16 cellular contexts compared by ENCODE assay signal in genomic region chr2:8571792-8572499, GRCh38.
DNase-seq lines count a peak whose midpoint lies in the region; ATAC-seq lines count a peak whose summit lies in the region.
"Had no signal": no experiment of that assay in that cellular context is flagged by ENCODE, and none has a peak within 500 bp of the region (broad histone marks: within the 10 kb centered on the region; RNA-seq: fewer than 3 reads in every experiment).

No MANE protein-coding gene starts in this region.

- no peaks in the 10 kb centered on the region for H3K36me3 ChIP-seq in BLaER1 treated with 17β-estradiol and CSF1 and Interleukin-3, amounts not matched to agents 10 nM and 100 nM
- H3K36me3 ChIP-seq in mucosa of rectum (ENCODE audit: control insufficient read depth in 2 of 2, insufficient read depth in 2 of 2, low read length in 2 of 2): no peaks in the 10 kb centered on the region
- H3K36me3 ChIP-seq: HAP-1, SJCRH30 had no signal

- no peak for ATAC-seq in HG03565 (IDR thresholded peaks at IDR 0.05; ENCODE audit: unreplicated experiment)
- no peak for ATAC-seq in HG03571 (IDR thresholded peaks at IDR 0.05; ENCODE audit: unreplicated experiment)

- H3K27me3 ChIP-seq in BLaER1 treated with 17β-estradiol and CSF1 and Interleukin-3, amounts not matched to agents 10 nM and 100 nM: peaks cover 0 to 19% (median 0%) of the 10 kb centered on the region in 11 experiments; a peak in 7 of 22 replicates
- H3K27me3 ChIP-seq in mucosa of rectum (ENCODE audit: control insufficient read depth in 2 of 2, insufficient read depth in 2 of 2, low read length in 2 of 2): no peaks in the 10 kb centered on the region

- peaks cover 0 to 7% (median 0%) of the 10 kb centered on the region in 11 experiments; a peak in 1 of 22 replicates for H4K20me1 ChIP-seq in BLaER1 treated with 17β-estradiol and CSF1 and Interleukin-3, amounts not matched to agents 10 nM and 100 nM

- H3K9ac ChIP-seq in BLaER1 treated with 17β-estradiol and CSF1 and Interleukin-3, amounts not matched to agents 10 nM and 100 nM: peak overlapping the region in 3 of 11 experiments; percentile 14 to 79 (median 68); a peak in 4 of 22 replicates
- peak overlapping the region in 1 of 2 donors; percentile 26 for H3K9ac ChIP-seq in mucosa of rectum (ENCODE audit: low read depth in 1 of 2, low read length in 2 of 2)

- H3K27ac ChIP-seq in BLaER1 treated with 17β-estradiol and CSF1 and Interleukin-3, amounts not matched to agents 10 nM and 100 nM: peak overlapping the region in 5 of 11 experiments; percentile 14 to 82 (median 77); a peak in 8 of 22 replicates
- peak overlapping the region; percentile 71 to 78 for H3K27ac ChIP-seq in mucosa of rectum (ENCODE audit: low read depth in 2 of 2, low read length in 2 of 2)
- H3K27ac ChIP-seq: HL-60, SJCRH30 had no signal

- peaks cover 65 to 85% (median 80%) of the 10 kb centered on the region in 10 experiments for H3K4me1 ChIP-seq in BLaER1 treated with 17β-estradiol and CSF1 and Interleukin-3, amounts not matched to agents 10 nM and 100 nM
- peaks cover 19 to 33% of the 10 kb centered on the region in 2 donors for H3K4me1 ChIP-seq in mucosa of rectum (ENCODE audit: control insufficient read depth in 2 of 2, insufficient read depth in 2 of 2, low read length in 2 of 2)
- H3K4me1 ChIP-seq: HAP-1, SJCRH30 had no signal

- no peaks in the 10 kb centered on the region for H3K9me3 ChIP-seq in BLaER1 treated with 17β-estradiol and CSF1 and Interleukin-3, amounts not matched to agents 10 nM and 100 nM (replicated peaks in 1 of 11)
- H3K9me3 ChIP-seq in mucosa of rectum (ENCODE audit: control insufficient read depth in 2 of 2, low read length in 2 of 2): no peaks in the 10 kb centered on the region
- H3K9me3 ChIP-seq: HAP-1, SJCRH30 had no signal

- H3K4me2 ChIP-seq in BLaER1 treated with 17β-estradiol and CSF1 and Interleukin-3, amounts not matched to agents 10 nM and 100 nM: peak overlapping the region; percentile 86 to 98 (median 96)

- peak; percentile 87 for DNase-seq in HuH-7 (ENCODE audit: low spot score)
- peak; percentile 91 to 94 for DNase-seq in SHP77 (lab: John Stamatoyannopoulos, UW)
- DNase-seq in activated CD4-positive, alpha-beta T cell treated with anti-CD3 and anti-CD28 coated beads, Interleukin-2, amount 50 U/mL, for 1 hour: no peak
- DNase-seq in kidney glomerular epithelial cell (lab: John Stamatoyannopoulos, UW): no peak
- DNase-seq: activated gamma-delta T cell treated with Interleukin-2 at 50 U/mL for 16 hours; AML-193; effector CD8-positive, alpha-beta T cell; EL; NCI-H524 treated with DMSO at 0.1 percent for 48 hours; SJCRH30 had no signal

- H3K4me3 ChIP-seq in BLaER1 treated with 17β-estradiol and CSF1 and Interleukin-3, amounts not matched to agents 10 nM and 100 nM: no peak overlapping the region
- H3K4me3 ChIP-seq in mucosa of rectum (ENCODE audit: low read length in 2 of 2): no peak overlapping the region
- H3K4me3 ChIP-seq: HAP-1, SJCRH30 had no signal

Comparison
In these comparisons a context has a peak if more than half of its experiments do, and no peak if none do; other contexts are left out.
1. DNase-seq: peak in HuH-7 (single experiment) and SHP77 (2 of 2); none in activated CD4-positive, alpha-beta T cell treated with anti-CD3 and anti-CD28 coated beads, Interleukin-2, amount 50 U/mL, for 1 hour (single experiment) and kidney glomerular epithelial cell (single experiment).